In the genomic region with DNA sequence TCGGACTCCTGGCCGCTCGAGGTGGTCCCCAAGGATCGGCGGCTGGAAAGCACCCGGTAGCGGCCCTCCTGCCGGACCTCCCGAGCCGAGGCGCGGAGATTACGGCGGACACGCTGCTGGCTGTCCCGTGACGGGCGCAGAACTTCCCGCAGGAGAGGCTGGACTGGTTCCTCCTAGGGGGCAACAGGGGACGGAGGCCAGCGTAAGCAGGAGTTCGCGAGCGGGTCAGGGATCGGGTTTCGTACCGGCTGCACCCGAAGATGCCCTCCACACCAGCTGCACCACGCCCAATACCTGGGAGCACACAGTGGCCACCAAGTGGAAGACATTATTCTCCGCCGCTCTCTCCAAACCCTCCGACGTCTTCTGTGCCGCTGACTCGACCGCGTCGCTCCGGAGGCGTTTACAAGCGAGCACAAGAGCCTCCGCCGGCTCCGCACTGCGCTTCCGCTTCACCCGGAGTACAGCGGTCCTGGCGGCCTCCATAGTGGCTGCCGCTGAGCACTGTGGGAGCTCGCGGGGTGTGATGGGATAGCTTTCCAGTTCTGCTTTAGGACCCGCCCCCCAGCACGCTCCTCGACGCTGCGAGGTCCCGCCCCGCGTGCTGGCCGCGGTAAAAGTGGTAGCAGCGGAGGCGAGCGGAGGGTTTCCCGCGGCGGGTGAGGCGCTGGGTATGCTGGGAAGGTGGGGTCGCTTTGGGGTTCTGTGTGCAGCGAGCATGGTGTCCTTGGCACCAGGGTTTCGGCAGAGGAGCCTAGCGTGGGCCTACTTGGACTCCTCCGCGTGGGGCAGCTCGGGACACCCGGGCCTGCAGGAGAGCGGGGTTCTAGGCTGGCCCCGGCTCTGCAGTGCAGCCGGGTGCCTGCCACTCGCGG, we compare ENCODE assay signal across 1 cellular context.
TF ChIP-seq lines count a peak whose summit lies in the region.

A gene with protein sequence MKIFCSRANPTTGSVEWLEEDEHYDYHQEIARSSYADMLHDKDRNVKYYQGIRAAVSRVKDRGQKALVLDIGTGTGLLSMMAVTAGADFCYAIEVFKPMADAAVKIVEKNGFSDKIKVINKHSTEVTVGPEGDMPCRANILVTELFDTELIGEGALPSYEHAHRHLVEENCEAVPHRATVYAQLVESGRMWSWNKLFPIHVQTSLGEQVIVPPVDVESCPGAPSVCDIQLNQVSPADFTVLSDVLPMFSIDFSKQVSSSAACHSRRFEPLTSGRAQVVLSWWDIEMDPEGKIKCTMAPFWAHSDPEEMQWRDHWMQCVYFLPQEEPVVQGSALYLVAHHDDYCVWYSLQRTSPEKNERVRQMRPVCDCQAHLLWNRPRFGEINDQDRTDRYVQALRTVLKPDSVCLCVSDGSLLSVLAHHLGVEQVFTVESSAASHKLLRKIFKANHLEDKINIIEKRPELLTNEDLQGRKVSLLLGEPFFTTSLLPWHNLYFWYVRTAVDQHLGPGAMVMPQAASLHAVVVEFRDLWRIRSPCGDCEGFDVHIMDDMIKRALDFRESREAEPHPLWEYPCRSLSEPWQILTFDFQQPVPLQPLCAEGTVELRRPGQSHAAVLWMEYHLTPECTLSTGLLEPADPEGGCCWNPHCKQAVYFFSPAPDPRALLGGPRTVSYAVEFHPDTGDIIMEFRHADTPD (plus strand): TSS at position 579 of the 875 bp plus-strand sequence. CDS start 4,961 bp downstream, outside the sequence.
SLC7A6OS (minus strand) TSS at position 506 of the 875 bp plus-strand sequence; CDS start at position 486, 20 bp downstream.

TF ChIP-seq in K562, 482 proteins besides CTCF, POLR2A, EP300 and RAD21 (continues in another document):
- TF ChIP-seq XRCC3 (IDR thresholded peaks at IDR 0.05) (no peak), GABPB1 (CRISPR knock-in tag; IDR thresholded peaks at IDR 0.05) (peak; percentile 79), ZNF263 (CRISPR knock-in tag; IDR thresholded peaks at IDR 0.05; ENCODE audit: borderline replicate concordance) (no peak; the same call in 1 of the 2 replicates), EGR1 (conservative IDR thresholded peaks at IDR 0.05) (peak; percentile 65), DDX20 (tag; IDR thresholded peaks at IDR 0.05; ENCODE audit: low read depth) (no peak), NRF1 (conservative IDR thresholded peaks at IDR 0.05 in 1 of 2, IDR thresholded peaks at IDR 0.05 in 1 of 2) (peak; percentile 35 to 46; a peak in 3 of 4 replicates), SRSF7 (optimal IDR thresholded peaks at IDR 0.05; ENCODE audit: low read depth, low read length) (no peak), AFF4 (CRISPR knock-in tag; IDR thresholded peaks at IDR 0.05) (no peak; the same call in 1 of the 2 replicates), E4F1 (CRISPR knock-in tag; IDR thresholded peaks at IDR 0.05; ENCODE audit: borderline replicate concordance) (no peak), ZNF184 (CRISPR knock-in tag; IDR thresholded peaks at IDR 0.05) (no peak), TCF7 (IDR thresholded peaks at IDR 0.05; ENCODE audit: borderline replicate concordance) (no peak; the same call in 1 of the 2 replicates), FOSL1 (tag; conservative IDR thresholded peaks at IDR 0.05) (no peak), NR2C2 (CRISPR knock-in tag; IDR thresholded peaks at IDR 0.05) (0 out of 2 replicates have a peak, but pooled peaks have one; percentile 46), NR2C2 (tag; IDR thresholded peaks at IDR 0.05) (peak; percentile 59), ELF4 (CRISPR knock-in tag; IDR thresholded peaks at IDR 0.05) (no peak), ZNF354B (CRISPR knock-in tag; IDR thresholded peaks at IDR 0.05) (no peak), PML (IDR thresholded peaks at IDR 0.05; ENCODE audit: low read length) (peak; percentile 72; the same call in 1 of the 2 replicates), CBX2 (IDR thresholded peaks at IDR 0.05; ENCODE audit: insufficient read depth, low read length, poor library complexity, severe bottlenecking) (no peak), NFE2 (IDR thresholded peaks at IDR 0.05; ENCODE audit: low read depth) (no peak), ZNF57 (CRISPR knock-in tag; IDR thresholded peaks at IDR 0.05) (no peak), ZFP91 (CRISPR knock-in tag; IDR thresholded peaks at IDR 0.05) (no peak), ETS2 (tag; IDR thresholded peaks at IDR 0.05; ENCODE audit: borderline replicate concordance, poor library complexity, severe bottlenecking) (no peak), ZFPM2 (CRISPR knock-in tag; IDR thresholded peaks at IDR 0.05) (no peak), CC2D1A (IDR thresholded peaks at IDR 0.05) (no peak), SIX5 (IDR thresholded peaks at IDR 0.05; ENCODE audit: borderline replicate concordance in 1 of 2, insufficient read depth in 1 of 2, low read depth in 1 of 2, low read length in 2 of 2) (0 out of 4 replicates have a peak, but pooled peaks of 1 of the 2 experiments have one; percentile 21), GTF2E2 (tag; IDR thresholded peaks at IDR 0.05) (0 out of 2 replicates have a peak, but pooled peaks have one; percentile 16), PTBP1 (IDR thresholded peaks at IDR 0.05; ENCODE audit: low read depth, low read length) (no peak), ZC3H11A (IDR thresholded peaks at IDR 0.05; ENCODE audit: low read depth, low read length) (no peak), ZNF584 (CRISPR knock-in tag; IDR thresholded peaks at IDR 0.05; ENCODE audit: low read depth) (no peak), ZNF766 (CRISPR knock-in tag; conservative IDR thresholded peaks at IDR 0.05) (peak; percentile 72), ZNF785 (CRISPR knock-in tag; IDR thresholded peaks at IDR 0.05) (no peak), ZKSCAN1 (IDR thresholded peaks at IDR 0.05; ENCODE audit: low read depth, low read length) (no peak; the same call in 1 of the 2 replicates), NELFE (IDR thresholded peaks at IDR 0.05; ENCODE audit: insufficient read depth, insufficient read length) (no peak), THAP7 (CRISPR knock-in tag; IDR thresholded peaks at IDR 0.05) (no peak), HBP1 (CRISPR knock-in tag; IDR thresholded peaks at IDR 0.05) (no peak), LCOR (CRISPR knock-in tag; IDR thresholded peaks at IDR 0.05) (peak; percentile 91), RBFOX2 (IDR thresholded peaks at IDR 0.05; ENCODE audit: low read depth, low read length) (peak; percentile 98), KDM1A (IDR thresholded peaks at IDR 0.05) (no peak), PYGO2 (tag; IDR thresholded peaks at IDR 0.05) (no peak), HNRNPLL (IDR thresholded peaks at IDR 0.05; ENCODE audit: low read depth, low read length, poor library complexity, severe bottlenecking) (peak; percentile 78), RBBP5 (IDR thresholded peaks at IDR 0.05; ENCODE audit: borderline replicate concordance, insufficient read depth, low read length, poor library complexity, severe bottlenecking) (peak; percentile 98), FOXP1 (CRISPR knock-in tag; IDR thresholded peaks at IDR 0.05) (no peak)
- TF ChIP-seq, protein P1, sequence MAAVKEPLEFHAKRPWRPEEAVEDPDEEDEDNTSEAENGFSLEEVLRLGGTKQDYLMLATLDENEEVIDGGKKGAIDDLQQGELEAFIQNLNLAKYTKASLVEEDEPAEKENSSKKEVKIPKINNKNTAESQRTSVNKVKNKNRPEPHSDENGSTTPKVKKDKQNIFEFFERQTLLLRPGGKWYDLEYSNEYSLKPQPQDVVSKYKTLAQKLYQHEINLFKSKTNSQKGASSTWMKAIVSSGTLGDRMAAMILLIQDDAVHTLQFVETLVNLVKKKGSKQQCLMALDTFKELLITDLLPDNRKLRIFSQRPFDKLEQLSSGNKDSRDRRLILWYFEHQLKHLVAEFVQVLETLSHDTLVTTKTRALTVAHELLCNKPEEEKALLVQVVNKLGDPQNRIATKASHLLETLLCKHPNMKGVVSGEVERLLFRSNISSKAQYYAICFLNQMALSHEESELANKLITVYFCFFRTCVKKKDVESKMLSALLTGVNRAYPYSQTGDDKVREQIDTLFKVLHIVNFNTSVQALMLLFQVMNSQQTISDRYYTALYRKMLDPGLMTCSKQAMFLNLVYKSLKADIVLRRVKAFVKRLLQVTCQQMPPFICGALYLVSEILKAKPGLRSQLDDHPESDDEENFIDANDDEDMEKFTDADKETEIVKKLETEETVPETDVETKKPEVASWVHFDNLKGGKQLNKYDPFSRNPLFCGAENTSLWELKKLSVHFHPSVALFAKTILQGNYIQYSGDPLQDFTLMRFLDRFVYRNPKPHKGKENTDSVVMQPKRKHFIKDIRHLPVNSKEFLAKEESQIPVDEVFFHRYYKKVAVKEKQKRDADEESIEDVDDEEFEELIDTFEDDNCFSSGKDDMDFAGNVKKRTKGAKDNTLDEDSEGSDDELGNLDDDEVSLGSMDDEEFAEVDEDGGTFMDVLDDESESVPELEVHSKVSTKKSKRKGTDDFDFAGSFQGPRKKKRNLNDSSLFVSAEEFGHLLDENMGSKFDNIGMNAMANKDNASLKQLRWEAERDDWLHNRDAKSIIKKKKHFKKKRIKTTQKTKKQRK (IDR thresholded peaks at IDR 0.05; ENCODE audit: borderline replicate concordance, low read depth, low read length): no peak
- TF ChIP-seq, protein P2, sequence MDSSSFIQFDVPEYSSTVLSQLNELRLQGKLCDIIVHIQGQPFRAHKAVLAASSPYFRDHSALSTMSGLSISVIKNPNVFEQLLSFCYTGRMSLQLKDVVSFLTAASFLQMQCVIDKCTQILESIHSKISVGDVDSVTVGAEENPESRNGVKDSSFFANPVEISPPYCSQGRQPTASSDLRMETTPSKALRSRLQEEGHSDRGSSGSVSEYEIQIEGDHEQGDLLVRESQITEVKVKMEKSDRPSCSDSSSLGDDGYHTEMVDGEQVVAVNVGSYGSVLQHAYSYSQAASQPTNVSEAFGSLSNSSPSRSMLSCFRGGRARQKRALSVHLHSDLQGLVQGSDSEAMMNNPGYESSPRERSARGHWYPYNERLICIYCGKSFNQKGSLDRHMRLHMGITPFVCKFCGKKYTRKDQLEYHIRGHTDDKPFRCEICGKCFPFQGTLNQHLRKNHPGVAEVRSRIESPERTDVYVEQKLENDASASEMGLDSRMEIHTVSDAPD (CRISPR knock-in tag; IDR thresholded peaks at IDR 0.05): no peak
